2 cellular contexts compared by ENCODE assay signal in the genomic region with DNA sequence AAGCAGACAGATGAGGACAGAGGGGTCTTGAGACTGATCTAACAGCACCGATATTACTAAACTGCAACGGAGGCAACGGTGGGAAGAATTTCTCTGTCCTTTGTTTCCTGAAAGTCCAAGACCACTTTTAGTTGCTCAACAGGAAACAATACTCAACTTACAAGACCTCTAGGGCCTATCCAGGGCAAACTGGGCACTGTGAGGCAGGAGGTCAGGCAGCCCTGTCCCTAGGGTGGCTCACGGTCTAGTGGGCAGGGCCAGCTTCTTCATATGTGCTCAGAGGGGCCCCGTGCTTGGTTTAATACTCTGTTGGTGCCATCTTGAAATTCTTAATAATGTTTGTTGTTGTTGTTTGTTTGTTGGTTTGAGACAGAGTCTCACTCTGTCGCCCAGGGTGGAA.
TF ChIP-seq lines count a peak whose summit lies in the region.

No MANE protein-coding gene starts in this region.

TF ChIP-seq in liver, 16 proteins besides CTCF, POLR2A, EP300 and RAD21:
- TF ChIP-seq HNF4G (IDR thresholded peaks at IDR 0.05) = no peak
- TF ChIP-seq NR2F2 (IDR thresholded peaks at IDR 0.05) = peak; percentile 28
- no peak for TF ChIP-seq JUND (IDR thresholded peaks at IDR 0.05)
- no peak for TF ChIP-seq RXRA (IDR thresholded peaks at IDR 0.05)
- TF ChIP-seq, protein P1, sequence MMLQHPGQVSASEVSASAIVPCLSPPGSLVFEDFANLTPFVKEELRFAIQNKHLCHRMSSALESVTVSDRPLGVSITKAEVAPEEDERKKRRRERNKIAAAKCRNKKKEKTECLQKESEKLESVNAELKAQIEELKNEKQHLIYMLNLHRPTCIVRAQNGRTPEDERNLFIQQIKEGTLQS (IDR thresholded peaks at IDR 0.05) = no peak

TF ChIP-seq in HepG2, 621 proteins besides CTCF, POLR2A, EP300 and RAD21:
- TF ChIP-seq BHLHE40 (IDR thresholded peaks at IDR 0.05; ENCODE audit: low read length) (no peak), SOX13 (IDR thresholded peaks at IDR 0.05) (no peak), SOX13 (CRISPR knock-in tag; conservative IDR thresholded peaks at IDR 0.05 in 1 of 2, IDR thresholded peaks at IDR 0.05 in 1 of 2) (no peak), KMT2A (CRISPR knock-in tag; IDR thresholded peaks at IDR 0.05) (no peak), ZNF33B (CRISPR knock-in tag; IDR thresholded peaks at IDR 0.05) (no peak), NAIF1 (CRISPR knock-in tag; IDR thresholded peaks at IDR 0.05; ENCODE audit: borderline replicate concordance) (no peak), ZNF263 (CRISPR knock-in tag; IDR thresholded peaks at IDR 0.05) (no peak), ADNP (CRISPR knock-in tag; IDR thresholded peaks at IDR 0.05) (no peak), NONO (IDR thresholded peaks at IDR 0.05) (no peak), NONO (CRISPR knock-in tag; conservative IDR thresholded peaks at IDR 0.05) (no peak), MED8 (CRISPR knock-in tag; IDR thresholded peaks at IDR 0.05; ENCODE audit: insufficient replicate concordance) (no peak), ZNF891 (CRISPR knock-in tag; IDR thresholded peaks at IDR 0.05) (no peak), ZNF850 (CRISPR knock-in tag; conservative IDR thresholded peaks at IDR 0.05) (no peak), ZNF75D (CRISPR knock-in tag; IDR thresholded peaks at IDR 0.05; ENCODE audit: borderline replicate concordance) (no peak), ZBTB7A (CRISPR knock-in tag; IDR thresholded peaks at IDR 0.05) (no peak), XRCC5 (optimal IDR thresholded peaks at IDR 0.05; ENCODE audit: low read length) (no peak), SP1 (IDR thresholded peaks at IDR 0.05) (no peak), SP1 (CRISPR knock-in tag; IDR thresholded peaks at IDR 0.05) (no peak)
- TF ChIP-seq, protein P2, sequence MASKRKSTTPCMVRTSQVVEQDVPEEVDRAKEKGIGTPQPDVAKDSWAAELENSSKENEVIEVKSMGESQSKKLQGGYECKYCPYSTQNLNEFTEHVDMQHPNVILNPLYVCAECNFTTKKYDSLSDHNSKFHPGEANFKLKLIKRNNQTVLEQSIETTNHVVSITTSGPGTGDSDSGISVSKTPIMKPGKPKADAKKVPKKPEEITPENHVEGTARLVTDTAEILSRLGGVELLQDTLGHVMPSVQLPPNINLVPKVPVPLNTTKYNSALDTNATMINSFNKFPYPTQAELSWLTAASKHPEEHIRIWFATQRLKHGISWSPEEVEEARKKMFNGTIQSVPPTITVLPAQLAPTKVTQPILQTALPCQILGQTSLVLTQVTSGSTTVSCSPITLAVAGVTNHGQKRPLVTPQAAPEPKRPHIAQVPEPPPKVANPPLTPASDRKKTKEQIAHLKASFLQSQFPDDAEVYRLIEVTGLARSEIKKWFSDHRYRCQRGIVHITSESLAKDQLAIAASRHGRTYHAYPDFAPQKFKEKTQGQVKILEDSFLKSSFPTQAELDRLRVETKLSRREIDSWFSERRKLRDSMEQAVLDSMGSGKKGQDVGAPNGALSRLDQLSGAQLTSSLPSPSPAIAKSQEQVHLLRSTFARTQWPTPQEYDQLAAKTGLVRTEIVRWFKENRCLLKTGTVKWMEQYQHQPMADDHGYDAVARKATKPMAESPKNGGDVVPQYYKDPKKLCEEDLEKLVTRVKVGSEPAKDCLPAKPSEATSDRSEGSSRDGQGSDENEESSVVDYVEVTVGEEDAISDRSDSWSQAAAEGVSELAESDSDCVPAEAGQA (IDR thresholded peaks at IDR 0.05; ENCODE audit: low read depth) = no peak
- TF ChIP-seq, protein P2 (CRISPR knock-in tag; IDR thresholded peaks at IDR 0.05; ENCODE audit: borderline replicate concordance) = no peak
- TF ChIP-seq, protein P3, sequence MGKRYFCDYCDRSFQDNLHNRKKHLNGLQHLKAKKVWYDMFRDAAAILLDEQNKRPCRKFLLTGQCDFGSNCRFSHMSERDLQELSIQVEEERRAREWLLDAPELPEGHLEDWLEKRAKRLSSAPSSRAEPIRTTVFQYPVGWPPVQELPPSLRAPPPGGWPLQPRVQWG (CRISPR knock-in tag; IDR thresholded peaks at IDR 0.05; ENCODE audit: borderline replicate concordance, low read depth) = no peak
